In the genomic region with DNA sequence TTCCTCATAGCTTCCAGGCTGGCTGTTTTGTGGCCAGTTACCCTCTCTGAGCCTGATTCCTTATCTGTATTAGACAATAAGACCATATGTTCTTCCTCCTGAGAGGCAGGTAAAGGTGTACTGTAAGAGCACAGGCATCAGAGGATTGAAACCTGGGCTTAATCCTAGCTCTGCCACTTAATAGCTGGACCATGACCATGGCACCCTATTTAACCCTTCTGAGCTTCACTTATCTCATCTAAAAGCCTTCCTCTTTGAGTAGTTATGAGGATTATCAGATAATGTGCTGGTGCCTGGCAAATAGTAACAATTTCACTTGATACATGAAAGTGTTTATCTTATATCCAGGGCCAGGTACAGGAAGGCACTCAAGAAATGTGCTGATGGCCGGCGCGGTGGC, we compare ENCODE assay signal across 23 cellular contexts. TPM values are rescaled to one million over a fixed set of nuclear protein-coding genes. Genes with fewer than 3 reads are reported as not detected.
DNase-seq lines count a peak whose midpoint lies in the region; ATAC-seq, FAIRE-seq and TF ChIP-seq lines count a peak whose summit lies in the region.
"Had no signal": no experiment of that assay in that cellular context is flagged by ENCODE, and none has a peak within 500 bp of the region (broad histone marks: within the 10 kb centered on the region; RNA-seq: fewer than 3 reads in every experiment).

No MANE protein-coding gene starts in this region.

- no peaks in the 10 kb centered on the region for H3K9me2 ChIP-seq in Loucy (replicated peaks; ENCODE audit: low read depth, low read length)

- peaks cover 21% of the 10 kb centered on the region; the same call in 1 of the 2 replicates for H3K36me3 ChIP-seq in Loucy (ENCODE audit: insufficient read depth, low read length)
- H3K36me3 ChIP-seq: cardiac muscle cell had no signal

- peaks cover 62% of the 10 kb centered on the region for H3K4me1 Mint-ChIP-seq in activated CD4-positive, alpha-beta T cell treated with anti-CD3 and anti-CD28 coated beads, Interleukin-2, amount 10 ng/mL, durations not matched to agents 24 days and 14 days
- H3K4me1 Mint-ChIP-seq in activated T-helper 1 cell treated with anti-CD3 and anti-CD28 coated beads, Interleukin-12 subunit alpha, Interleukin-12 subunit beta, Interleukin-2, Interleukin-4 antibody, amounts not matched to agents 30 ng/mL and 10 ng/mL and 1 ng/mL, durations not matched to agents 14 hours and 24 hours and 36 hours (ENCODE audit: low read depth), result peaks cover 70% of the 10 kb centered on the region
- peaks cover 78% of the 10 kb centered on the region for H3K4me1 Mint-ChIP-seq in stimulated activated effector memory CD8-positive, alpha-beta T cell treated with anti-CD3 and anti-CD28 coated beads, Interleukin-12 subunit alpha, Interleukin-12 subunit beta, amount 100 ng/mL, for 72 hours

- peaks cover 80% of the 10 kb centered on the region for H3K36me3 Mint-ChIP-seq in activated CD4-positive, alpha-beta T cell treated with anti-CD3 and anti-CD28 coated beads, Interleukin-2, amount 10 ng/mL, durations not matched to agents 24 days and 14 days (ENCODE audit: low read depth)
- H3K36me3 Mint-ChIP-seq in activated T-helper 1 cell treated with anti-CD3 and anti-CD28 coated beads, Interleukin-12 subunit alpha, Interleukin-12 subunit beta, Interleukin-2, Interleukin-4 antibody, amounts not matched to agents 30 ng/mL and 10 ng/mL and 1 ng/mL, durations not matched to agents 14 hours and 24 hours and 36 hours (ENCODE audit: low read depth), result peaks cover 75% of the 10 kb centered on the region
- peaks cover 100% of the 10 kb centered on the region for H3K36me3 Mint-ChIP-seq in stimulated activated effector memory CD8-positive, alpha-beta T cell treated with anti-CD3 and anti-CD28 coated beads, Interleukin-12 subunit alpha, Interleukin-12 subunit beta, amount 100 ng/mL, for 72 hours

- H4K20me1 ChIP-seq in Loucy (ENCODE audit: insufficient read depth, low read length, poor library complexity, severe bottlenecking), result peaks cover 5% of the 10 kb centered on the region

- no peaks in the 10 kb centered on the region for H3K27me3 Mint-ChIP-seq in activated CD4-positive, alpha-beta T cell treated with anti-CD3 and anti-CD28 coated beads, Interleukin-2, amount 10 ng/mL, durations not matched to agents 24 days and 14 days
- no peaks in the 10 kb centered on the region for H3K27me3 Mint-ChIP-seq in activated T-helper 1 cell treated with anti-CD3 and anti-CD28 coated beads, Interleukin-12 subunit alpha, Interleukin-12 subunit beta, Interleukin-2, Interleukin-4 antibody, amounts not matched to agents 30 ng/mL and 10 ng/mL and 1 ng/mL, durations not matched to agents 14 hours and 24 hours and 36 hours (ENCODE audit: insufficient read depth)

- peaks cover 70% of the 10 kb centered on the region for H3K79me2 ChIP-seq in Loucy (ENCODE audit: insufficient read depth, low read length)

- H3K4me3 ChIP-seq in Loucy (ENCODE audit: low read length, poor library complexity, severe bottlenecking), result no peak overlapping the region
- H3K4me3 ChIP-seq: adrenal gland, cardiac muscle cell, gastroesophageal sphincter, vagina had no signal

- H3F3A ChIP-seq in Loucy (ENCODE audit: low read depth), result peaks cover 17% of the 10 kb centered on the region; the same call in 1 of the 2 replicates

- H3K27me3 ChIP-seq in Loucy (ENCODE audit: insufficient read depth, low read length, poor library complexity, severe bottlenecking), result no peaks in the 10 kb centered on the region
- H3K27me3 ChIP-seq: adrenal gland, cardiac muscle cell, gastroesophageal sphincter, vagina had no signal

- no peaks in the 10 kb centered on the region for H3K9me3 Mint-ChIP-seq in activated CD4-positive, alpha-beta T cell treated with anti-CD3 and anti-CD28 coated beads, Interleukin-2, amount 10 ng/mL, durations not matched to agents 24 days and 14 days
- H3K9me3 Mint-ChIP-seq in activated T-helper 1 cell treated with anti-CD3 and anti-CD28 coated beads, Interleukin-12 subunit alpha, Interleukin-12 subunit beta, Interleukin-2, Interleukin-4 antibody, amounts not matched to agents 30 ng/mL and 10 ng/mL and 1 ng/mL, durations not matched to agents 14 hours and 24 hours and 36 hours, result no peaks in the 10 kb centered on the region
- no peaks in the 10 kb centered on the region for H3K9me3 Mint-ChIP-seq in stimulated activated effector memory CD8-positive, alpha-beta T cell treated with anti-CD3 and anti-CD28 coated beads, Interleukin-12 subunit alpha, Interleukin-12 subunit beta, amount 100 ng/mL, for 72 hours
- H3K9me3 Mint-ChIP-seq: H9, nephron had no signal

- TF ChIP-seq POLR2A in H54 (IDR thresholded peaks at IDR 0.05; ENCODE audit: low read depth, low read length), result no peak

- H3K4me1 ChIP-seq in Loucy (ENCODE audit: insufficient read depth, low read length, poor library complexity, severe bottlenecking), result peaks cover 76% of the 10 kb centered on the region

- no peaks in the 10 kb centered on the region for H3K9me3 ChIP-seq in Loucy (ENCODE audit: insufficient read depth, low read depth, low read length)
- H3K9me3 ChIP-seq: adrenal gland, gastroesophageal sphincter, vagina had no signal

- H3K4me3 Mint-ChIP-seq in activated CD4-positive, alpha-beta T cell treated with anti-CD3 and anti-CD28 coated beads, Interleukin-2, amount 10 ng/mL, durations not matched to agents 24 days and 14 days, result no peak overlapping the region
- peak overlapping the region; percentile 9 for H3K4me3 Mint-ChIP-seq in activated T-helper 1 cell treated with anti-CD3 and anti-CD28 coated beads, Interleukin-12 subunit alpha, Interleukin-12 subunit beta, Interleukin-2, Interleukin-4 antibody, amounts not matched to agents 30 ng/mL and 10 ng/mL and 1 ng/mL, durations not matched to agents 14 hours and 24 hours and 36 hours
- H3K4me3 Mint-ChIP-seq in stimulated activated effector memory CD8-positive, alpha-beta T cell treated with anti-CD3 and anti-CD28 coated beads, Interleukin-12 subunit alpha, Interleukin-12 subunit beta, amount 100 ng/mL, for 72 hours, result no peak overlapping the region
- H3K4me3 Mint-ChIP-seq: H9, nephron had no signal

- H2AFZ ChIP-seq in Loucy (ENCODE audit: low read length), result no peak overlapping the region
- H2AFZ ChIP-seq: parathyroid adenoma had no signal

- no peak for TF ChIP-seq CTCF in Loucy (conservative IDR thresholded peaks at IDR 0.05; ENCODE audit: low read length)

- peak overlapping the region; percentile 18 for H3K4me2 ChIP-seq in Loucy (ENCODE audit: low read depth, low read length, poor library complexity, severe bottlenecking)

- no peak overlapping the region for H3K9ac ChIP-seq in Loucy (ENCODE audit: low read depth, low read length, poor library complexity, severe bottlenecking)
- H3K9ac ChIP-seq: parathyroid adenoma had no signal

- FAIRE-seq in H54 (lab: Jason Lieb, UNC), result no peak
- FAIRE-seq: A204.1, GM12891 had no signal

- ATAC-seq in stimulated activated effector memory CD8-positive, alpha-beta T cell treated with anti-CD3 and anti-CD28 coated beads, Interleukin-12 subunit alpha, Interleukin-12 subunit beta, amount 100 ng/mL, for 72 hours, result no peak
- ATAC-seq in GM21526 (IDR thresholded peaks at IDR 0.05; ENCODE audit: low FRiP score, unreplicated experiment), result no peak
- ATAC-seq in HG02884 (IDR thresholded peaks at IDR 0.05; ENCODE audit: unreplicated experiment), result no peak
- ATAC-seq: esophagus mucosa, gastroesophageal sphincter, left cardiac atrium had no signal

- intact Hi-C loops in activated CD4-positive, alpha-beta T cell treated with anti-CD3 and anti-CD28 coated beads, Interleukin-2, amount 10 ng/mL, durations not matched to agents 24 days and 14 days (cut with micrococcal nuclease), result no loop called here
- intact Hi-C loops in activated T-helper 1 cell treated with anti-CD3 and anti-CD28 coated beads, Interleukin-12 subunit alpha, Interleukin-12 subunit beta, Interleukin-2, Interleukin-4 antibody, amounts not matched to agents 30 ng/mL and 10 ng/mL and 1 ng/mL, durations not matched to agents 14 hours and 24 hours and 36 hours (cut with micrococcal nuclease), result no loop called here

- DNase-seq in activated CD4-positive, alpha-beta T cell treated with anti-CD3 and anti-CD28 coated beads, Interleukin-2, amount 10 ng/mL, durations not matched to agents 24 days and 14 days, result no peak
- no peak for DNase-seq in activated CD4-positive, alpha-beta T cell treated with anti-CD3 and anti-CD28 coated beads, Interleukin-2, amount 50 U/mL, for 48 hours
- no peak for DNase-seq in activated T-helper 1 cell treated with anti-CD3 and anti-CD28 coated beads, Interleukin-12 subunit alpha, Interleukin-12 subunit beta, Interleukin-2, Interleukin-4 antibody, amounts not matched to agents 30 ng/mL and 10 ng/mL and 1 ng/mL, durations not matched to agents 14 hours and 24 hours and 36 hours (ENCODE audit: low spot score)
- no peak for DNase-seq in stimulated activated effector memory CD8-positive, alpha-beta T cell treated with anti-CD3 and anti-CD28 coated beads, Interleukin-12 subunit alpha, Interleukin-12 subunit beta, amount 100 ng/mL, for 72 hours (ENCODE audit: low spot score in 2 of 2)
- DNase-seq in H54 (ENCODE audit: insufficient read length, low spot score), result no peak
- DNase-seq: activated effector memory CD4-positive, alpha-beta T cell treated with Interleukin-2 at 50 U/mL for 16 hours; adrenal gland; H9; left cardiac atrium; NCI-H187 treated with DMSO at 0.1 percent for 48 hours; NCI-H446; stimulated activated CD4-positive, alpha-beta T cell treated with anti-CD3 and anti-CD28 coated beads, Interleukin-1b, Interleukin-23, amount 100 ng/mL, for 48 hours had no signal

- H3K27ac Mint-ChIP-seq in activated CD4-positive, alpha-beta T cell treated with anti-CD3 and anti-CD28 coated beads, Interleukin-2, amount 10 ng/mL, durations not matched to agents 24 days and 14 days, result peak overlapping the region; percentile 48
- H3K27ac Mint-ChIP-seq in activated T-helper 1 cell treated with anti-CD3 and anti-CD28 coated beads, Interleukin-12 subunit alpha, Interleukin-12 subunit beta, Interleukin-2, Interleukin-4 antibody, amounts not matched to agents 30 ng/mL and 10 ng/mL and 1 ng/mL, durations not matched to agents 14 hours and 24 hours and 36 hours, result no peak overlapping the region
- H3K27ac Mint-ChIP-seq in stimulated activated effector memory CD8-positive, alpha-beta T cell treated with anti-CD3 and anti-CD28 coated beads, Interleukin-12 subunit alpha, Interleukin-12 subunit beta, amount 100 ng/mL, for 72 hours, result peak overlapping the region; percentile 99
- H3K27ac Mint-ChIP-seq: nephron had no signal

RNA-seq across cellular contexts. Expression of a gene that starts 34.9 kb away (rescaled TPM):
- 379 and 381 TPM in 2 replicates for total RNA-seq in activated CD4-positive, alpha-beta T cell treated with anti-CD3 and anti-CD28 coated beads, Interleukin-2, amount 10 ng/mL, durations not matched to agents 24 days and 14 days
- 417 and 420 TPM in 2 replicates for total RNA-seq in activated T-helper 1 cell treated with anti-CD3 and anti-CD28 coated beads, Interleukin-12 subunit alpha, Interleukin-12 subunit beta, Interleukin-2, Interleukin-4 antibody, amounts not matched to agents 30 ng/mL and 10 ng/mL and 1 ng/mL, durations not matched to agents 14 hours and 24 hours and 36 hours

RNA-seq across cellular contexts. Expression of a gene that starts 50.1 kb away (rescaled TPM):
- total RNA-seq in activated CD4-positive, alpha-beta T cell treated with anti-CD3 and anti-CD28 coated beads, Interleukin-2, amount 10 ng/mL, durations not matched to agents 24 days and 14 days, result not detected in 2 replicates
- total RNA-seq in activated T-helper 1 cell treated with anti-CD3 and anti-CD28 coated beads, Interleukin-12 subunit alpha, Interleukin-12 subunit beta, Interleukin-2, Interleukin-4 antibody, amounts not matched to agents 30 ng/mL and 10 ng/mL and 1 ng/mL, durations not matched to agents 14 hours and 24 hours and 36 hours, result not detected in 2 replicates
- total RNA-seq: adrenal gland, cardiac muscle cell, H9 had no signal

RNA-seq across cellular contexts. Expression of a gene that starts 51.3 kb away (rescaled TPM):
- total RNA-seq in activated CD4-positive, alpha-beta T cell treated with anti-CD3 and anti-CD28 coated beads, Interleukin-2, amount 10 ng/mL, durations not matched to agents 24 days and 14 days, result 60.1 and 61.3 TPM in 2 replicates
- 53.3 and 54.4 TPM in 2 replicates for total RNA-seq in activated T-helper 1 cell treated with anti-CD3 and anti-CD28 coated beads, Interleukin-12 subunit alpha, Interleukin-12 subunit beta, Interleukin-2, Interleukin-4 antibody, amounts not matched to agents 30 ng/mL and 10 ng/mL and 1 ng/mL, durations not matched to agents 14 hours and 24 hours and 36 hours
